22 cellular contexts compared by ENCODE assay signal in genomic region chr22:22976033-22976922, GRCh38.
"Had no signal": no experiment of that assay in that cellular context is flagged by ENCODE, and none has a peak within 500 bp of the region (broad histone marks: within the 10 kb centered on the region; RNA-seq: fewer than 3 reads in every experiment).

No MANE protein-coding gene starts in this region.

- H3K27me3 ChIP-seq: body of pancreas, right atrium auricular region had no signal

- H3K4me1 ChIP-seq: body of pancreas, left lung, right atrium auricular region, tibial artery had no signal

- H3K9me3 Mint-ChIP-seq: activated CD4-positive, alpha-beta T cell treated with anti-CD3 and anti-CD28 coated beads, Interleukin-2, amount 10 ng/mL, durations not matched to agents 24 days and 14 days; effector memory CD8-positive, alpha-beta T cell had no signal

- H3K27ac Mint-ChIP-seq: activated CD4-positive, alpha-beta T cell treated with anti-CD3 and anti-CD28 coated beads, Interleukin-2, amount 10 ng/mL, durations not matched to agents 24 days and 14 days; activated CD8-positive, alpha-beta T cell treated with anti-CD3 and anti-CD28 coated beads for 36 hours; activated naive CD4-positive, alpha-beta T cell treated with anti-CD3 and anti-CD28 coated beads for 36 hours; effector memory CD8-positive, alpha-beta T cell; memory B cell; progenitor cell of endocrine pancreas had no signal

- H3K36me3 Mint-ChIP-seq: memory B cell had no signal

- H3K4me3 ChIP-seq: body of pancreas, left lung, right atrium auricular region, tibial artery had no signal

- H3K4me1 Mint-ChIP-seq: activated CD4-positive, alpha-beta T cell treated with anti-CD3 and anti-CD28 coated beads, Interleukin-2, amount 10 ng/mL, durations not matched to agents 24 days and 14 days; memory B cell had no signal

- FAIRE-seq: kidney, TTC549, urothelium cell line had no signal

- H3K9me3 ChIP-seq: body of pancreas had no signal

- ATAC-seq: activated CD8-positive, alpha-beta T cell treated with anti-CD3 and anti-CD28 coated beads for 36 hours; activated T-cell treated with anti-CD3 and anti-CD28 coated beads, Interleukin-2, amount 50 U/mL, for 4 hours; body of pancreas; effector memory CD8-positive, alpha-beta T cell; left lung; stimulated activated naive CD8-positive, alpha-beta T cell treated with anti-CD3 and anti-CD28 coated beads, Interleukin-15, Interleukin-2, amounts not matched to agents 100 U/mL and 50 U/mL, for 24 hours had no signal

- H3K36me3 ChIP-seq: left lung, right atrium auricular region, tibial artery had no signal

- H3K27ac ChIP-seq: body of pancreas, epithelial cell of prostate, left lung, right atrium auricular region, tibial artery had no signal

- H3K4me3 Mint-ChIP-seq: activated CD4-positive, alpha-beta T cell treated with anti-CD3 and anti-CD28 coated beads, Interleukin-2, amount 10 ng/mL, durations not matched to agents 24 days and 14 days; activated CD8-positive, alpha-beta T cell treated with anti-CD3 and anti-CD28 coated beads for 36 hours; activated naive CD4-positive, alpha-beta T cell treated with anti-CD3 and anti-CD28 coated beads for 36 hours; activated T-cell treated with anti-CD3 and anti-CD28 coated beads, Interleukin-2, amount 50 U/mL, for 4 hours; effector memory CD8-positive, alpha-beta T cell; memory B cell had no signal

- DNase-seq: activated CD4-positive, alpha-beta T cell treated with anti-CD3 and anti-CD28 coated beads, Interleukin-2, amount 10 ng/mL, durations not matched to agents 24 days and 14 days; activated CD4-positive, CD25-positive, alpha-beta regulatory T cell; activated CD8-positive, alpha-beta T cell treated with anti-CD3 and anti-CD28 coated beads for 36 hours; activated naive CD4-positive, alpha-beta T cell treated with anti-CD3 and anti-CD28 coated beads for 36 hours; activated T-cell treated with anti-CD3 and anti-CD28 coated beads, Interleukin-2, amount 50 U/mL, for 4 hours; body of pancreas; caudate nucleus; effector memory CD8-positive, alpha-beta T cell; foreskin fibroblast; glutamatergic neuron; hypothalamus; kidney; left lung; stimulated activated naive CD8-positive, alpha-beta T cell treated with anti-CD3 and anti-CD28 coated beads, Interleukin-15, Interleukin-2, amounts not matched to agents 100 U/mL and 50 U/mL, for 24 hours; substantia nigra; tibial artery had no signal
